ENCODE assay signal across 8 cellular contexts in the genomic region with DNA sequence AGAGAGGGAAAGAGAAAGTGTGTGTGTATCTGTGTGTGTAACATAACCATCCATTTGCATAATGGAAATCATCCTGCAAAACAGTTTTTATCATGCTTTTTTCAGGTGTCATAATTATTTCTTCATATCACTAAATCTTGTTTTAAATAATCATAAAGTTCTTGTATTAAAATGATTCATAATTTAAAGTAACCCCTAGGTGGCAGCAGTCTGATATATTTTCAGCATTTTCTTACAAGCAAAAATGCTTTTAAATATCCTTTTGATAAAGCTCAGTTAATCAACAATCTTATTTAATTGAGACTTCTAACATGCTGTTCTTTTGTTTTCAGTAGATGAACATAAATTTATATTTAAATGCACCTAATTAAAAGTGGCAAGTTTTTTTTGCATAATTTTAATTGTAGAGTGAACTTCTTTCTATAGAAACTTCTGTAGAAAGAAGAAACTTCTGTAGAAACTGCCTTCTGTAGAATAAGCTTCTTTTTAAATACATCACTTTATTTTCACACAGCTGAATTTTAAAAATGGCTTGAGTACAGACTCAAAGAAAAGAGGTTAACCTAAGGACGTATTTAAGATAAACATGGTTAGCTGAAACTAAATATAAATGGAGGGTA.
DNase-seq lines count a peak whose midpoint lies in the region; ATAC-seq and FAIRE-seq lines count a peak whose summit lies in the region.

No MANE protein-coding gene starts in this region.

- in situ Hi-C loops in Caki2 (cut with HindIII; ENCODE audit: low pct_unique_long_range_greater_than_20kb, low sequenced_read_pairs) = no loop called here

- DNase-seq in Caki2 (ENCODE audit: low read depth) = peak; percentile 23
- DNase-seq in M059J (ENCODE audit: low read depth) = peak; percentile 33
- DNase-seq in iris pigment epithelial cell (ENCODE audit: low read depth) = peak; percentile 49
- DNase-seq in hypothalamus (lab: John Stamatoyannopoulos, UW) = no peak
- no peak for DNase-seq in SKM-1 treated with dmso at 0.1 percent for 144 hours (lab: John Stamatoyannopoulos, UW; ENCODE audit: unreplicated experiment)
- DNase-seq in activated CD4-positive, alpha-beta T cell treated with anti-CD3 and anti-CD28 coated beads, Interleukin-2, amount 50 U/mL, for 48 hours = no peak

- peak; percentile 82 for FAIRE-seq in TTC549 (lab: Jason Lieb, UNC)

- no peak for ATAC-seq in GM19467 (IDR thresholded peaks at IDR 0.05; ENCODE audit: unreplicated experiment)

Comparison
In these comparisons a context has a peak if more than half of its experiments do, and no peak if none do; other contexts are left out.
1. DNase-seq: peak in Caki2 (single experiment), M059J (single experiment) and iris pigment epithelial cell (single experiment); none in hypothalamus (0 of 51), SKM-1 treated with dmso at 0.1 percent for 144 hours (single experiment) and activated CD4-positive, alpha-beta T cell treated with anti-CD3 and anti-CD28 coated beads, Interleukin-2, amount 50 U/mL, for 48 hours (0 of 2).